In genomic region chr11:48110509-48110766, GRCh38 we compare ENCODE assay signal across 12 cellular contexts.
DNase-seq lines count a peak whose midpoint lies in the region; ATAC-seq and TF ChIP-seq lines count a peak whose summit lies in the region.
"Had no signal": no experiment of that assay in that cellular context is flagged by ENCODE, and none has a peak within 500 bp of the region (broad histone marks: within the 10 kb centered on the region; RNA-seq: fewer than 3 reads in every experiment).

No MANE protein-coding gene starts in this region.

- no peaks in the 10 kb centered on the region for H3K27me3 ChIP-seq in Loucy (ENCODE audit: insufficient read depth, low read length, poor library complexity, severe bottlenecking)
- H3K27me3 ChIP-seq in parathyroid adenoma (ENCODE audit: control insufficient read depth, insufficient read depth, low read length), result no peaks in the 10 kb centered on the region
- H3K27me3 ChIP-seq: cardiac muscle cell had no signal

- H3K4me1 ChIP-seq in Loucy (ENCODE audit: insufficient read depth, low read length, poor library complexity, severe bottlenecking) (peaks cover 5% of the 10 kb centered on the region), parathyroid adenoma (peaks cover 3% of the 10 kb centered on the region)

- CTCF ChIA-PET in activated naive CD4-positive, alpha-beta T cell treated with anti-CD3 and anti-CD28 coated beads, Interleukin-2, amount 10 ng/mL, durations not matched to agents 7 days and 5 days (lab: Charles Lee), result interaction anchor here (0.7 to 10.6 kb wide), 5 partner anchors 9 to 175 kb away, joined by 3 to 220 read pairs (median 3); no protein-coding TSS in a partner anchor
- CTCF ChIA-PET in activated B cell treated with CpG ODN at 0.5 μM for 24 hours (lab: Charles Lee), result interaction anchor here (0.6 to 8.6 kb wide), 3 partner anchors 175 to 283 kb away, joined by 3 to 159 read pairs (median 4); no protein-coding TSS in a partner anchor

- peaks cover 11% of the 10 kb centered on the region for H3K9me3 ChIP-seq in Loucy (ENCODE audit: insufficient read depth, low read depth, low read length)
- H3K9me3 ChIP-seq in parathyroid adenoma (ENCODE audit: control insufficient read depth, low read length), result no peaks in the 10 kb centered on the region

- H3K27ac Mint-ChIP-seq in activated naive CD4-positive, alpha-beta T cell treated with anti-CD3 and anti-CD28 coated beads, Interleukin-2, amount 10 ng/mL, durations not matched to agents 7 days and 5 days, result peak overlapping the region; percentile 31
- H3K27ac Mint-ChIP-seq in activated B cell treated with CpG ODN at 0.5 μM for 24 hours, result peak overlapping the region; percentile 88

- no peaks in the 10 kb centered on the region for H3K27me3 Mint-ChIP-seq in activated naive CD4-positive, alpha-beta T cell treated with anti-CD3 and anti-CD28 coated beads, Interleukin-2, amount 10 ng/mL, durations not matched to agents 7 days and 5 days
- no peaks in the 10 kb centered on the region for H3K27me3 Mint-ChIP-seq in activated B cell treated with CpG ODN at 0.5 μM for 24 hours
- H3K27me3 Mint-ChIP-seq: activated CD4-positive, alpha-beta memory T cell treated with anti-CD3 and anti-CD28 coated beads for 36 hours; naive thymus-derived CD4-positive, alpha-beta T cell had no signal

- no peaks in the 10 kb centered on the region for H3K9me2 ChIP-seq in Loucy (replicated peaks; ENCODE audit: low read depth, low read length)

- POLR2A ChIA-PET in activated B cell treated with CpG ODN at 0.5 μM for 24 hours (lab: Charles Lee), result interaction anchor here (0.6 to 5.8 kb wide), 10 partner anchors 64 to 262 kb away, joined by 3 to 55 read pairs (median 10); partner anchors contain the start of gene NUP160

- no peak overlapping the region for H3K4me3 Mint-ChIP-seq in activated naive CD4-positive, alpha-beta T cell treated with anti-CD3 and anti-CD28 coated beads, Interleukin-2, amount 10 ng/mL, durations not matched to agents 7 days and 5 days
- peak overlapping the region; percentile 75 for H3K4me3 Mint-ChIP-seq in activated B cell treated with CpG ODN at 0.5 μM for 24 hours

- H3K9ac ChIP-seq in Loucy (ENCODE audit: low read depth, low read length, poor library complexity, severe bottlenecking) (peak overlapping the region; percentile 59), parathyroid adenoma (no peak overlapping the region)

- peaks cover 13% of the 10 kb centered on the region for H3K9me3 Mint-ChIP-seq in activated naive CD4-positive, alpha-beta T cell treated with anti-CD3 and anti-CD28 coated beads, Interleukin-2, amount 10 ng/mL, durations not matched to agents 7 days and 5 days
- peaks cover 9% of the 10 kb centered on the region for H3K9me3 Mint-ChIP-seq in activated B cell treated with CpG ODN at 0.5 μM for 24 hours

- no peaks in the 10 kb centered on the region for H4K20me1 ChIP-seq in Loucy (ENCODE audit: insufficient read depth, low read length, poor library complexity, severe bottlenecking)

- no peaks in the 10 kb centered on the region for H3F3A ChIP-seq in Loucy (ENCODE audit: low read depth)

- H3K4me2 ChIP-seq in Loucy (ENCODE audit: low read depth, low read length, poor library complexity, severe bottlenecking) (peak overlapping the region; percentile 80), parathyroid adenoma (ENCODE audit: low read length) (no peak overlapping the region)

- peaks cover 31% of the 10 kb centered on the region for H3K36me3 Mint-ChIP-seq in activated naive CD4-positive, alpha-beta T cell treated with anti-CD3 and anti-CD28 coated beads, Interleukin-2, amount 10 ng/mL, durations not matched to agents 7 days and 5 days
- H3K36me3 Mint-ChIP-seq in activated B cell treated with CpG ODN at 0.5 μM for 24 hours (ENCODE audit: low read depth), result peaks cover 23% of the 10 kb centered on the region

- peaks cover 56% of the 10 kb centered on the region for H3K4me1 Mint-ChIP-seq in activated naive CD4-positive, alpha-beta T cell treated with anti-CD3 and anti-CD28 coated beads, Interleukin-2, amount 10 ng/mL, durations not matched to agents 7 days and 5 days
- H3K4me1 Mint-ChIP-seq in activated B cell treated with CpG ODN at 0.5 μM for 24 hours, result peaks cover 64% of the 10 kb centered on the region

- no peak for ATAC-seq in activated B cell treated with CpG ODN at 0.5 μM for 24 hours (ENCODE audit: low read depth)

- H3K4me3 ChIP-seq in Loucy (ENCODE audit: low read length, poor library complexity, severe bottlenecking) (no peak overlapping the region), parathyroid adenoma (ENCODE audit: low read depth, low read length) (no peak overlapping the region)
- H3K4me3 ChIP-seq: cardiac muscle cell had no signal

- DNase-seq in activated naive CD4-positive, alpha-beta T cell treated with anti-CD3 and anti-CD28 coated beads, Interleukin-2, amount 10 ng/mL, durations not matched to agents 7 days and 5 days, result no peak
- DNase-seq in activated naive CD4-positive, alpha-beta T cell treated with anti-CD3 and anti-CD28 coated beads, Interleukin-2, amount 50 U/mL, for 16 hours, result no peak
- DNase-seq in activated B cell treated with CpG ODN at 0.5 μM for 24 hours (no peak), NCI-H128 (lab: John Stamatoyannopoulos, UW; ENCODE audit: unreplicated experiment) (no peak), H4 (ENCODE audit: low spot score) (no peak), substantia nigra (lab: John Stamatoyannopoulos, UW) (no peak)
- DNase-seq: cortex of kidney had no signal

- H2AFZ ChIP-seq in Loucy (ENCODE audit: low read length) (peak overlapping the region; percentile 86; the same call in 1 of the 2 replicates), parathyroid adenoma (peak overlapping the region; percentile 56)

- peak overlapping the region; percentile 63 for H3K27ac ChIP-seq in parathyroid adenoma
- no peak overlapping the region for H3K27ac ChIP-seq in substantia nigra (ENCODE audit: low read depth, low read length, poor library complexity, severe bottlenecking)
- H3K27ac ChIP-seq: cardiac muscle cell had no signal

- intact Hi-C loops in activated B cell treated with CpG ODN at 0.5 μM for 24 hours (cut with micrococcal nuclease), result loop anchor here (1.0 to 5.0 kb wide), 5 partner anchors 358 to 702 kb away; partner anchors contain the start of genes CELF1, KBTBD4, MTCH2 and NDUFS3

- no peaks in the 10 kb centered on the region for H3K36me3 ChIP-seq in Loucy (ENCODE audit: insufficient read depth, low read length)
- no peaks in the 10 kb centered on the region for H3K36me3 ChIP-seq in parathyroid adenoma (ENCODE audit: control insufficient read depth, insufficient read depth, low read length)
- H3K36me3 ChIP-seq: cardiac muscle cell had no signal

- TF ChIP-seq CTCF in Loucy (conservative IDR thresholded peaks at IDR 0.05; ENCODE audit: low read length) (no peak), activated B cell treated with CpG ODN at 0.5 μM for 24 hours (IDR thresholded peaks at IDR 0.05) (no peak), parathyroid adenoma (IDR thresholded peaks at IDR 0.05) (no peak)

- no peaks in the 10 kb centered on the region for H3K79me2 ChIP-seq in Loucy (ENCODE audit: insufficient read depth, low read length)
- no peaks in the 10 kb centered on the region for H3K79me2 ChIP-seq in parathyroid adenoma
